Comparison of ENCODE assay signal across 18 cellular contexts in the genomic region with DNA sequence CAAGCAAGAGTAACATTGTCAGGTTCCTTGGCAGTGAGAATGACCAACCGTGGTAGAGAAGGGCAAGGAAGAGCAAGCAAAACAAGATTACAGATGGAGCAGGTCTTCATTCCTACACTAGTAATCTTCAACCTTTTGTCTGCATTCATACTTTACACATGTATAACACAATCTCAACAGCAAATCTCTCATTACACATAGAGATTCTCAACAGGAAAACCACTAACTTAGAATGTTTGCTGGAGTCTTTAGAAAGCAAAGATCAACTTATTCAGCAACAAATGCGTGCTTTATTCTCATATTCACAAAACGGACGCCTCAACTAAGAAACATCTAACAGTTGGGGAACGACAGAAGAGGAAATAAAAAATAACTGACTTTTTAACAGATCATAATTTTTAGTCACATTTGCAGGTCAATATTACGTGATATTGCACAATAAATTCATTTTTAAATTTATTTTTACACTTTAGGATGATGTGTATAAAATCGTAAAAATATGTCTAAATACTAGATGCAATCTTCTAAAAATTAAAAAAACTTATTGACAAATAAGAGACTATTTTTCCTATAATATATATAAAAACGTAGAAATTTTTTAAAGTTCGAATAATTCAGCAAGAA.
DNase-seq lines count a peak whose midpoint lies in the region; ATAC-seq and TF ChIP-seq lines count a peak whose summit lies in the region.
"Had no signal": no experiment of that assay in that cellular context is flagged by ENCODE, and none has a peak within 500 bp of the region (broad histone marks: within the 10 kb centered on the region; RNA-seq: fewer than 3 reads in every experiment).

No MANE protein-coding gene starts in this region.

- H3K4me1 Mint-ChIP-seq in activated CD8-positive, alpha-beta memory T cell treated with anti-CD3 and anti-CD28 coated beads, Interleukin-2, amount 10 ng/mL, durations not matched to agents 7 days and 5 days, result peaks cover 39% of the 10 kb centered on the region
- peaks cover 26% of the 10 kb centered on the region for H3K4me1 Mint-ChIP-seq in activated T-helper 17 cell treated with anti-CD3 and anti-CD28 coated beads, Interleukin-2, amount 50 U/mL, for 72 hours
- peaks cover 30 to 36% of the 10 kb centered on the region in 2 donors for H3K4me1 Mint-ChIP-seq in natural killer cell treated with Interleukin-12 subunit alpha and Interleukin-12 subunit beta and Interleukin-15 and Interleukin-18, amount 100 ng/mL, for 72 hours (ENCODE audit: low read depth in 2 of 2)

- peaks cover 3% of the 10 kb centered on the region; the same call in 1 of the 2 replicates for H3K36me3 ChIP-seq in PC-3 (ENCODE audit: low read depth, low read length)
- H3K36me3 ChIP-seq: breast epithelium had no signal

- TF ChIP-seq CTCF in PC-3 (conservative IDR thresholded peaks at IDR 0.05; ENCODE audit: low read depth, low read length), result no peak

- peak overlapping the region; percentile 10 for H3K27ac Mint-ChIP-seq in activated CD8-positive, alpha-beta memory T cell treated with anti-CD3 and anti-CD28 coated beads, Interleukin-2, amount 10 ng/mL, durations not matched to agents 7 days and 5 days
- no peak overlapping the region for H3K27ac Mint-ChIP-seq in activated T-helper 17 cell treated with anti-CD3 and anti-CD28 coated beads, Interleukin-2, amount 50 U/mL, for 72 hours
- peak overlapping the region; percentile 3 to 59 for H3K27ac Mint-ChIP-seq in natural killer cell treated with Interleukin-12 subunit alpha and Interleukin-12 subunit beta and Interleukin-15 and Interleukin-18, amount 100 ng/mL, for 72 hours
- H3K27ac Mint-ChIP-seq: type B pancreatic cell had no signal

- no peak overlapping the region for H3K4me2 ChIP-seq in PC-3 (ENCODE audit: low read length)

- intact Hi-C loops in PC-3 (cut with micrococcal nuclease), result no loop called here

- H3K27me3 Mint-ChIP-seq in activated CD8-positive, alpha-beta memory T cell treated with anti-CD3 and anti-CD28 coated beads, Interleukin-2, amount 10 ng/mL, durations not matched to agents 7 days and 5 days, result no peaks in the 10 kb centered on the region
- H3K27me3 Mint-ChIP-seq in activated T-helper 17 cell treated with anti-CD3 and anti-CD28 coated beads, Interleukin-2, amount 50 U/mL, for 72 hours, result no peaks in the 10 kb centered on the region
- no peaks in the 10 kb centered on the region for H3K27me3 Mint-ChIP-seq in natural killer cell treated with Interleukin-12 subunit alpha and Interleukin-12 subunit beta and Interleukin-15 and Interleukin-18, amount 100 ng/mL, for 72 hours
- H3K27me3 Mint-ChIP-seq: stimulated activated naive CD8-positive, alpha-beta T cell treated with anti-CD3 and anti-CD28 coated beads, Interleukin-15, amount 100 ng/mL, for 72 hours; type B pancreatic cell had no signal

- no peaks in the 10 kb centered on the region for H3K79me2 ChIP-seq in PC-3 (ENCODE audit: low read length)

- no peaks in the 10 kb centered on the region for H3K9me3 Mint-ChIP-seq in activated CD8-positive, alpha-beta memory T cell treated with anti-CD3 and anti-CD28 coated beads, Interleukin-2, amount 10 ng/mL, durations not matched to agents 7 days and 5 days (ENCODE audit: low read depth)
- no peaks in the 10 kb centered on the region for H3K9me3 Mint-ChIP-seq in activated T-helper 17 cell treated with anti-CD3 and anti-CD28 coated beads, Interleukin-2, amount 50 U/mL, for 72 hours
- H3K9me3 Mint-ChIP-seq in natural killer cell treated with Interleukin-12 subunit alpha and Interleukin-12 subunit beta and Interleukin-15 and Interleukin-18, amount 100 ng/mL, for 72 hours, result no peaks in the 10 kb centered on the region
- H3K9me3 Mint-ChIP-seq: stimulated activated naive CD8-positive, alpha-beta T cell treated with anti-CD3 and anti-CD28 coated beads, Interleukin-15, amount 100 ng/mL, for 72 hours; type B pancreatic cell had no signal

- no peaks in the 10 kb centered on the region for H3K9me3 ChIP-seq in PC-3 (ENCODE audit: low read length)
- H3K9me3 ChIP-seq: breast epithelium, esophagus muscularis mucosa had no signal

- H3F3A ChIP-seq in PC-3 (ENCODE audit: low read length, unreplicated experiment), result no peaks in the 10 kb centered on the region

- H4K20me1 ChIP-seq in PC-3 (ENCODE audit: low read length), result no peaks in the 10 kb centered on the region

- H3K4me1 ChIP-seq in PC-3 (ENCODE audit: insufficient read depth, low read length), result peaks cover 16% of the 10 kb centered on the region

- H3K27me3 ChIP-seq in PC-3 (ENCODE audit: low read length), result no peaks in the 10 kb centered on the region
- H3K27me3 ChIP-seq: breast epithelium, esophagus muscularis mucosa had no signal

- H3K27ac ChIP-seq in PC-3 (ENCODE audit: low read length), result no peak overlapping the region
- H3K27ac ChIP-seq: breast epithelium, C4-2B, esophagus muscularis mucosa, GM23248 had no signal

- no peak overlapping the region for H3K9ac ChIP-seq in PC-3 (ENCODE audit: low read length)
- H3K9ac ChIP-seq: GM23248 had no signal

- POLR2A ChIA-PET in PC-3 (lab: Charles Lee; ENCODE audit: unreplicated experiment), result no interaction called here

- peak overlapping the region; percentile 38 for H3K4me3 ChIP-seq in Jurkat, Clone E6-1 (ENCODE audit: low read length)
- H3K4me3 ChIP-seq in PC-3 (ENCODE audit: low read length), result no peak overlapping the region
- H3K4me3 ChIP-seq: breast epithelium, esophagus muscularis mucosa, GM23248 had no signal

- BruUV-seq in PC-3 (replicated peaks; lab: Mats Ljungman, UMichigan), result no TSS peak

- ATAC-seq in activated CD8-positive, alpha-beta memory T cell treated with anti-CD3 and anti-CD28 coated beads, Interleukin-2, amount 10 ng/mL, durations not matched to agents 7 days and 5 days, result peak; percentile 41
- ATAC-seq in activated T-helper 17 cell treated with anti-CD3 and anti-CD28 coated beads, Interleukin-2, amount 50 U/mL, for 72 hours (replicated peaks), result no peak
- ATAC-seq in natural killer cell treated with Interleukin-12 subunit alpha and Interleukin-12 subunit beta and Interleukin-15 and Interleukin-18, amount 100 ng/mL, for 72 hours, result no peak
- no peak for ATAC-seq in PC-3
- ATAC-seq: left ventricle myocardium superior; sciatic nerve; stimulated activated naive CD8-positive, alpha-beta T cell treated with anti-CD3 and anti-CD28 coated beads, Interleukin-15, amount 100 ng/mL, for 72 hours had no signal

- H2AFZ ChIP-seq in PC-3 (ENCODE audit: low read length), result no peak overlapping the region
- H2AFZ ChIP-seq: GM23248 had no signal

- peaks cover 21% of the 10 kb centered on the region for H3K36me3 Mint-ChIP-seq in activated CD8-positive, alpha-beta memory T cell treated with anti-CD3 and anti-CD28 coated beads, Interleukin-2, amount 10 ng/mL, durations not matched to agents 7 days and 5 days
- H3K36me3 Mint-ChIP-seq in activated T-helper 17 cell treated with anti-CD3 and anti-CD28 coated beads, Interleukin-2, amount 50 U/mL, for 72 hours (ENCODE audit: low read depth), result peaks cover 79% of the 10 kb centered on the region
- H3K36me3 Mint-ChIP-seq in natural killer cell treated with Interleukin-12 subunit alpha and Interleukin-12 subunit beta and Interleukin-15 and Interleukin-18, amount 100 ng/mL, for 72 hours, result peaks cover 11% of the 10 kb centered on the region

- CTCF ChIA-PET in activated CD8-positive, alpha-beta memory T cell treated with anti-CD3 and anti-CD28 coated beads, Interleukin-2, amount 10 ng/mL, durations not matched to agents 7 days and 5 days (lab: Charles Lee), result interaction anchor here (3.5 kb wide), 1 partner anchor 171 kb away, joined by 15 read pairs; no protein-coding TSS in a partner anchor
- CTCF ChIA-PET in PC-3 (lab: Charles Lee), result no interaction called here

- H3K9me2 ChIP-seq in PC-3 (replicated peaks; ENCODE audit: low read length), result no peaks in the 10 kb centered on the region

- H3K4me3 Mint-ChIP-seq in activated CD8-positive, alpha-beta memory T cell treated with anti-CD3 and anti-CD28 coated beads, Interleukin-2, amount 10 ng/mL, durations not matched to agents 7 days and 5 days, result no peak overlapping the region
- peak overlapping the region; percentile 38 for H3K4me3 Mint-ChIP-seq in activated T-helper 17 cell treated with anti-CD3 and anti-CD28 coated beads, Interleukin-2, amount 50 U/mL, for 72 hours
- H3K4me3 Mint-ChIP-seq in natural killer cell treated with Interleukin-12 subunit alpha and Interleukin-12 subunit beta and Interleukin-15 and Interleukin-18, amount 100 ng/mL, for 72 hours, result peak overlapping the region; percentile 5
- H3K4me3 Mint-ChIP-seq: stimulated activated naive CD8-positive, alpha-beta T cell treated with anti-CD3 and anti-CD28 coated beads, Interleukin-15, amount 100 ng/mL, for 72 hours; type B pancreatic cell had no signal

- no peak for DNase-seq in activated CD8-positive, alpha-beta memory T cell treated with anti-CD3 and anti-CD28 coated beads, Interleukin-2, amount 10 ng/mL, durations not matched to agents 7 days and 5 days
- DNase-seq in activated CD8-positive, alpha-beta memory T cell treated with anti-CD3 and anti-CD28 coated beads, Interleukin-2, amount 50 U/mL, for 4 hours, result no peak
- DNase-seq in Jurkat, Clone E6-1 (ENCODE audit: low read depth, low spot score), result peak; percentile 79
- DNase-seq in natural killer cell treated with Interleukin-12 subunit alpha and Interleukin-12 subunit beta and Interleukin-15 and Interleukin-18, amount 100 ng/mL, for 72 hours (ENCODE audit: low spot score), result no peak
- DNase-seq in PC-3 (no peak), HPDE6-E6E7 (ENCODE audit: extremely low spot score) (no peak)
- no peak for DNase-seq in activated effector memory CD4-positive, alpha-beta T cell treated with anti-CD3 and anti-CD28 coated beads, Interleukin-2, amount 50 U/mL, for 16 hours
- DNase-seq: GM23248; left ventricle myocardium superior; NCI-H1930; NCI-H446; stimulated activated naive CD8-positive, alpha-beta T cell treated with anti-CD3 and anti-CD28 coated beads, Interleukin-15, amount 100 ng/mL, for 72 hours had no signal
